In the genomic region with DNA sequence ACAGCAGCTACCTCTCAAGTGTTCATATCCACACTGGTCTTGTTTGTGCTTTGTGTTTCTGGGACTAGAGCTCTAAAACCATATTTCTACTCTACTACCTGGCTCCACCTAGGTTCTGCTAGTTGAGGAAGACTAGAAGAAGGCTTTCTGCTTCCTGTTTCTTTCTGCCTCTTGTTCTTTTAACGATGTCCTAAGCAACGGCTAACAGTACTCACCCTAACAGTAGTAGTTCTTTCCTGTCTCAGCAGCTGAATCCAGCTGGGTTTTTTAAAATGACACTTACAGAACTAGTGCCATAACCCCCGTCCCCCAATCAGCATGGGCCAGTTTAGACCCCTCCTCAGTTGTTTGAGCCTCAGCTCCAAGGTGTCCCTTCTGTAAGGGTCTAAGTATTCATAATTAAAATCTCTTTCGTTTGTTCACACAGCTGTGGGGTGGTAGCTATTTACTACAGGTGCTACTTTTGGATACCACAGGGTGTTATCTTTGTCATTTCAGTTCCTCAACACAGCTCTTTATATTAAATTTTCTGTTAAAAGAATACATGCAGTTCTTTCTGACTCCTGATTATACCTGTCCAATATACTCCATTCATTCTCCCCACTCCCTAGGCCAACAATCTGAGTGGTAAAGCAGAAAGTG, we compare ENCODE assay signal across 1 cellular context.
TF ChIP-seq lines count a peak whose summit lies in the region.

No MANE protein-coding gene starts in this region.

TF ChIP-seq in GM12878, 131 proteins besides CTCF, POLR2A, EP300 and RAD21 (continued from another document and continues in another):
- TF ChIP-seq CEBPZ (IDR thresholded peaks at IDR 0.05; ENCODE audit: low read depth, low read length) (no peak), E2F4 (IDR thresholded peaks at IDR 0.05; ENCODE audit: low read depth, low read length) (no peak), STAT3 (IDR thresholded peaks at IDR 0.05; ENCODE audit: low read depth, low read length) (no peak), PAX8 (IDR thresholded peaks at IDR 0.05) (no peak), FOXK2 (IDR thresholded peaks at IDR 0.05) (no peak), RELA (IDR thresholded peaks at IDR 0.05; ENCODE audit: borderline replicate concordance, partially characterized antibody) (no peak), RFX5 (IDR thresholded peaks at IDR 0.05; ENCODE audit: low read depth, low read length) (no peak), RB1 (IDR thresholded peaks at IDR 0.05; ENCODE audit: borderline replicate concordance) (no peak), NRF1 (conservative IDR thresholded peaks at IDR 0.05; ENCODE audit: low read depth, low read length) (no peak), HCFC1 (IDR thresholded peaks at IDR 0.05; ENCODE audit: low read length) (no peak), USF1 (IDR thresholded peaks at IDR 0.05; ENCODE audit: borderline replicate concordance, extremely low read length, insufficient read depth, low read depth, low read length) (no peak), ZNF217 (IDR thresholded peaks at IDR 0.05) (no peak), EED (IDR thresholded peaks at IDR 0.05; ENCODE audit: low read depth) (no peak), ZNF274 (IDR thresholded peaks at IDR 0.05; ENCODE audit: insufficient read depth, insufficient read length) (no peak), ATF3 (IDR thresholded peaks at IDR 0.05; ENCODE audit: borderline replicate concordance, extremely low read depth, low read depth, low read length) (no peak), BCL11A (IDR thresholded peaks at IDR 0.05; ENCODE audit: low read depth, low read length) (no peak), BRCA1 (IDR thresholded peaks at IDR 0.05; ENCODE audit: low read depth, low read length) (no peak), ATF7 (IDR thresholded peaks at IDR 0.05; ENCODE audit: low read depth) (no peak), RAD51 (IDR thresholded peaks at IDR 0.05) (0 out of 2 replicates have a peak, but pooled peaks have one; percentile 12), SKIL (IDR thresholded peaks at IDR 0.05; ENCODE audit: low read depth, poor library complexity, severe bottlenecking) (no peak), HDGF (IDR thresholded peaks at IDR 0.05) (no peak), PAX5 (IDR thresholded peaks at IDR 0.05; ENCODE audit: borderline replicate concordance, low read depth, low read length) (no peak), MTA3 (IDR thresholded peaks at IDR 0.05; ENCODE audit: borderline replicate concordance, low read length) (no peak), SPI1 (IDR thresholded peaks at IDR 0.05; ENCODE audit: borderline replicate concordance, insufficient read depth, low read depth, low read length) (peak; percentile 28; the same call in 1 of the 2 replicates), TCF12 (IDR thresholded peaks at IDR 0.05; ENCODE audit: low read depth, low read length) (no peak), PBX3 (IDR thresholded peaks at IDR 0.05; ENCODE audit: insufficient replicate concordance, low read depth, low read length) (no peak), EGR1 (IDR thresholded peaks at IDR 0.05; ENCODE audit: borderline replicate concordance in 1 of 2, low read depth in 2 of 2, low read length in 2 of 2) (no peak), ZBED1 (IDR thresholded peaks at IDR 0.05; ENCODE audit: borderline replicate concordance) (no peak), MEF2B (IDR thresholded peaks at IDR 0.05; ENCODE audit: partially characterized antibody, poor library complexity, severe bottlenecking) (peak; percentile 42), FOXM1 (IDR thresholded peaks at IDR 0.05; ENCODE audit: low read depth, low read length) (no peak), SIN3A (IDR thresholded peaks at IDR 0.05; ENCODE audit: low read depth, low read length) (no peak), CBX5 (IDR thresholded peaks at IDR 0.05; ENCODE audit: low read depth) (no peak), NR2C2 (IDR thresholded peaks at IDR 0.05; ENCODE audit: borderline replicate concordance, control insufficient read depth, insufficient read length, low read depth) (no peak), MXI1 (IDR thresholded peaks at IDR 0.05; ENCODE audit: low read depth, low read length) (peak; percentile 40; the same call in 1 of the 2 replicates), HDAC6 (IDR thresholded peaks at IDR 0.05; ENCODE audit: unreplicated experiment) (no peak), MYB (IDR thresholded peaks at IDR 0.05; ENCODE audit: borderline replicate concordance, low read depth, low read length) (no peak), TBL1XR1 (IDR thresholded peaks at IDR 0.05; ENCODE audit: low read depth, low read length) (no peak), NFXL1 (IDR thresholded peaks at IDR 0.05; ENCODE audit: borderline replicate concordance) (no peak)
- TF ChIP-seq, protein P1, sequence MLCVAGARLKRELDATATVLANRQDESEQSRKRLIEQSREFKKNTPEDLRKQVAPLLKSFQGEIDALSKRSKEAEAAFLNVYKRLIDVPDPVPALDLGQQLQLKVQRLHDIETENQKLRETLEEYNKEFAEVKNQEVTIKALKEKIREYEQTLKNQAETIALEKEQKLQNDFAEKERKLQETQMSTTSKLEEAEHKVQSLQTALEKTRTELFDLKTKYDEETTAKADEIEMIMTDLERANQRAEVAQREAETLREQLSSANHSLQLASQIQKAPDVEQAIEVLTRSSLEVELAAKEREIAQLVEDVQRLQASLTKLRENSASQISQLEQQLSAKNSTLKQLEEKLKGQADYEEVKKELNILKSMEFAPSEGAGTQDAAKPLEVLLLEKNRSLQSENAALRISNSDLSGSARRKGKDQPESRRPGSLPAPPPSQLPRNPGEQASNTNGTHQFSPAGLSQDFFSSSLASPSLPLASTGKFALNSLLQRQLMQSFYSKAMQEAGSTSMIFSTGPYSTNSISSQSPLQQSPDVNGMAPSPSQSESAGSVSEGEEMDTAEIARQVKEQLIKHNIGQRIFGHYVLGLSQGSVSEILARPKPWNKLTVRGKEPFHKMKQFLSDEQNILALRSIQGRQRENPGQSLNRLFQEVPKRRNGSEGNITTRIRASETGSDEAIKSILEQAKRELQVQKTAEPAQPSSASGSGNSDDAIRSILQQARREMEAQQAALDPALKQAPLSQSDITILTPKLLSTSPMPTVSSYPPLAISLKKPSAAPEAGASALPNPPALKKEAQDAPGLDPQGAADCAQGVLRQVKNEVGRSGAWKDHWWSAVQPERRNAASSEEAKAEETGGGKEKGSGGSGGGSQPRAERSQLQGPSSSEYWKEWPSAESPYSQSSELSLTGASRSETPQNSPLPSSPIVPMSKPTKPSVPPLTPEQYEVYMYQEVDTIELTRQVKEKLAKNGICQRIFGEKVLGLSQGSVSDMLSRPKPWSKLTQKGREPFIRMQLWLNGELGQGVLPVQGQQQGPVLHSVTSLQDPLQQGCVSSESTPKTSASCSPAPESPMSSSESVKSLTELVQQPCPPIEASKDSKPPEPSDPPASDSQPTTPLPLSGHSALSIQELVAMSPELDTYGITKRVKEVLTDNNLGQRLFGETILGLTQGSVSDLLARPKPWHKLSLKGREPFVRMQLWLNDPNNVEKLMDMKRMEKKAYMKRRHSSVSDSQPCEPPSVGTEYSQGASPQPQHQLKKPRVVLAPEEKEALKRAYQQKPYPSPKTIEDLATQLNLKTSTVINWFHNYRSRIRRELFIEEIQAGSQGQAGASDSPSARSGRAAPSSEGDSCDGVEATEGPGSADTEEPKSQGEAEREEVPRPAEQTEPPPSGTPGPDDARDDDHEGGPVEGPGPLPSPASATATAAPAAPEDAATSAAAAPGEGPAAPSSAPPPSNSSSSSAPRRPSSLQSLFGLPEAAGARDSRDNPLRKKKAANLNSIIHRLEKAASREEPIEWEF (IDR thresholded peaks at IDR 0.05; ENCODE audit: insufficient replicate concordance, low read depth, low read length) = no peak
- TF ChIP-seq, protein P2, sequence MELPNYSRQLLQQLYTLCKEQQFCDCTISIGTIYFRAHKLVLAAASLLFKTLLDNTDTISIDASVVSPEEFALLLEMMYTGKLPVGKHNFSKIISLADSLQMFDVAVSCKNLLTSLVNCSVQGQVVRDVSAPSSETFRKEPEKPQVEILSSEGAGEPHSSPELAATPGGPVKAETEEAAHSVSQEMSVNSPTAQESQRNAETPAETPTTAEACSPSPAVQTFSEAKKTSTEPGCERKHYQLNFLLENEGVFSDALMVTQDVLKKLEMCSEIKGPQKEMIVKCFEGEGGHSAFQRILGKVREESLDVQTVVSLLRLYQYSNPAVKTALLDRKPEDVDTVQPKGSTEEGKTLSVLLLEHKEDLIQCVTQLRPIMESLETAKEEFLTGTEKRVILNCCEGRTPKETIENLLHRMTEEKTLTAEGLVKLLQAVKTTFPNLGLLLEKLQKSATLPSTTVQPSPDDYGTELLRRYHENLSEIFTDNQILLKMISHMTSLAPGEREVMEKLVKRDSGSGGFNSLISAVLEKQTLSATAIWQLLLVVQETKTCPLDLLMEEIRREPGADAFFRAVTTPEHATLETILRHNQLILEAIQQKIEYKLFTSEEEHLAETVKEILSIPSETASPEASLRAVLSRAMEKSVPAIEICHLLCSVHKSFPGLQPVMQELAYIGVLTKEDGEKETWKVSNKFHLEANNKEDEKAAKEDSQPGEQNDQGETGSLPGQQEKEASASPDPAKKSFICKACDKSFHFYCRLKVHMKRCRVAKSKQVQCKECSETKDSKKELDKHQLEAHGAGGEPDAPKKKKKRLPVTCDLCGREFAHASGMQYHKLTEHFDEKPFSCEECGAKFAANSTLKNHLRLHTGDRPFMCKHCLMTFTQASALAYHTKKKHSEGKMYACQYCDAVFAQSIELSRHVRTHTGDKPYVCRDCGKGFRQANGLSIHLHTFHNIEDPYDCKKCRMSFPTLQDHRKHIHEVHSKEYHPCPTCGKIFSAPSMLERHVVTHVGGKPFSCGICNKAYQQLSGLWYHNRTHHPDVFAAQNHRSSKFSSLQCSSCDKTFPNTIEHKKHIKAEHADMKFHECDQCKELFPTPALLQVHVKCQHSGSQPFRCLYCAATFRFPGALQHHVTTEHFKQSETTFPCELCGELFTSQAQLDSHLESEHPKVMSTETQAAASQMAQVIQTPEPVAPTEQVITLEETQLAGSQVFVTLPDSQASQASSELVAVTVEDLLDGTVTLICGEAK (IDR thresholded peaks at IDR 0.05; ENCODE audit: borderline replicate concordance) = no peak
